1 cellular context compared by ENCODE assay signal in the genomic region with DNA sequence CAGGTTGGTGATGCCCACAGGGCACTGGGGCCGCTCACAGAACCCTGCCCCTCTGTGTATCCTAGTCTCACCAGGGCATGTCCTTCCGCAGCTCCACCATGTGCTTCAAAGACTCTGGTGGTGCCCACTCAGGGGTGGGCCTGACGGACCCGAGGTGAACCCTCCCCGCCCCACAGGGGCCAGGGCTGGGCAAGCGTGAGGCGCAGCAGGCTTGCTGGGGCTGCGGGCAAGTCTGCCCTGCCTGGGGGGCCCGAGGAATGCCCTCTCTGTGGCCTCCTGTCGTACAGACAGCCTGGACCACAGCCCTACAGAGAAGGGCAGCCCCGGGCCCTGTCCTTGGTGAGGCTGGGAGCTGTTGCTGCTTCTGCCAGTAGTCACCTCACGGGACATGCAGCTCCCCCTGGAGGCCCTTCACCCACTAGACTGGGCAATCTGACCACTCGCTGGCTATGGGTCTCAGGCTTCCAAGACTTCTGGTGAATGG.
TF ChIP-seq lines count a peak whose summit lies in the region.

No MANE protein-coding gene starts in this region.

TF ChIP-seq in HCT116, 20 proteins besides CTCF, POLR2A, EP300 and RAD21 (continued from another document):
- no peak for TF ChIP-seq EGR1 (IDR thresholded peaks at IDR 0.05; ENCODE audit: low read depth)
- TF ChIP-seq, protein P1, sequence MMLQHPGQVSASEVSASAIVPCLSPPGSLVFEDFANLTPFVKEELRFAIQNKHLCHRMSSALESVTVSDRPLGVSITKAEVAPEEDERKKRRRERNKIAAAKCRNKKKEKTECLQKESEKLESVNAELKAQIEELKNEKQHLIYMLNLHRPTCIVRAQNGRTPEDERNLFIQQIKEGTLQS (IDR thresholded peaks at IDR 0.05) = no peak
- no peak for TF ChIP-seq ZNF274 (IDR thresholded peaks at IDR 0.05; ENCODE audit: low read depth, low read length)
- TF ChIP-seq YY1 (IDR thresholded peaks at IDR 0.05; ENCODE audit: extremely low read depth, insufficient replicate concordance, low read depth, low read length) = no peak
- TF ChIP-seq ZFX (IDR thresholded peaks at IDR 0.05) = no peak
- no peak for TF ChIP-seq EZH2phosphoT487 (IDR thresholded peaks at IDR 0.05; ENCODE audit: borderline replicate concordance)
